9 cellular contexts compared by ENCODE assay signal in the genomic region with DNA sequence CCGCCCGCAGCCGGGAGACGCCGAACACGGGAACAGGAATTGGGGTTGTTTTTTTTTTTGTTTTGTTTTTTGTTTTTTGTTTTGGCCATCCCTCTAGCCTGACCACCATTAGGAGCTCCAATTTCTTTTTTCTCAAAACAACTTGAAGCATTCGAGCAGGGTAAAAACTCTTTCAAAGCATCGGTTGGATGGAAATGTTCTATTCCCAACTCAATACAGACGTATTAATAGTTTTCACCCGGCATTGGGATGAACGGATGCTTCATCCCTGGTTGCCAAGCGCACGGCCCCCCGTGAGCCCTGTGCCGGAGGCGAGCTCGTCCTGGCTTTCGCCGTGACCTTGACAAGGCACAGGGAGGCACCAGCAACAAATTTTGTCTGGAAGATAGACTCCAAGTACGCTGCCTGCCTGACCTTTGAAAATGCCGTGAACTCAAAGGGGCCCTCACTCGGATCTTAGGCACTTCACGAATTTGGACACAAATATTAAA. TPM values are rescaled to one million over a fixed set of nuclear protein-coding genes. Genes with fewer than 3 reads are reported as not detected.
DNase-seq lines count a peak whose midpoint lies in the region; ATAC-seq and TF ChIP-seq lines count a peak whose summit lies in the region.
"Had no signal": no experiment of that assay in that cellular context is flagged by ENCODE, and none has a peak within 500 bp of the region (broad histone marks: within the 10 kb centered on the region; RNA-seq: fewer than 3 reads in every experiment).

No MANE protein-coding gene starts in this region.

- WGBS in mesenchymal stem cell: 6% methylated on average over 11 of the region's 23 CpGs

- peak overlapping the region; percentile 64 to 79 (median 67) for H3K4me2 ChIP-seq in BLaER1 treated with 17β-estradiol and CSF1 and Interleukin-3, amounts not matched to agents 10 nM and 100 nM
- H3K4me2 ChIP-seq in mesenchymal stem cell (ENCODE audit: low read length, poor library complexity, severe bottlenecking): no peak overlapping the region

- H4K20me1 ChIP-seq in BLaER1 treated with 17β-estradiol and CSF1 and Interleukin-3, amounts not matched to agents 10 nM and 100 nM: no peaks in the 10 kb centered on the region

- TF ChIP-seq CTCF in GM10266 (IDR thresholded peaks at IDR 0.05; ENCODE audit: control insufficient read depth, insufficient read depth, low read depth, missing control alignments): peak; percentile 33
- peak; percentile 4 for TF ChIP-seq CTCF in astrocyte of the spinal cord (IDR thresholded peaks at IDR 0.05; ENCODE audit: low read depth, low read length)
- no peak for TF ChIP-seq CTCF in nephron progenitor cell (IDR thresholded peaks at IDR 0.05)

- peaks cover 0 to 11% (median 6%) of the 10 kb centered on the region in 11 experiments; a peak in 10 of 22 replicates for H3K9me3 ChIP-seq in BLaER1 treated with 17β-estradiol and CSF1 and Interleukin-3, amounts not matched to agents 10 nM and 100 nM (replicated peaks in 1 of 11)
- peaks cover 9% of the 10 kb centered on the region for H3K9me3 ChIP-seq in mesenchymal stem cell (ENCODE audit: control insufficient read depth, low read length)

- H3K18ac ChIP-seq in mesenchymal stem cell (ENCODE audit: low read depth in 1 of 2, low read length in 2 of 2): no peak overlapping the region

- no peak overlapping the region for H2BK5ac ChIP-seq in mesenchymal stem cell (ENCODE audit: low read depth, low read length, poor library complexity, severe bottlenecking)

- H3K27me3 ChIP-seq in BLaER1 treated with 17β-estradiol and CSF1 and Interleukin-3, amounts not matched to agents 10 nM and 100 nM: peaks cover 0 to 11% (median 0%) of the 10 kb centered on the region in 11 experiments; a peak in 2 of 22 replicates
- peaks cover 10 to 35% of the 10 kb centered on the region in 2 experiments for H3K27me3 ChIP-seq in mesenchymal stem cell (ENCODE audit: control insufficient read depth in 1 of 2, insufficient read depth in 1 of 2, low read length in 2 of 2)

- no peaks in the 10 kb centered on the region for H3K79me1 ChIP-seq in mesenchymal stem cell (replicated peaks; ENCODE audit: low read length, poor library complexity, severe bottlenecking)

- H3K9me3 Mint-ChIP-seq in nephron progenitor cell: peaks cover 62% of the 10 kb centered on the region

- peak overlapping the region; percentile 26 to 69 (median 57); a peak in 15 of 20 replicates for H3K4me3 ChIP-seq in BLaER1 treated with 17β-estradiol and CSF1 and Interleukin-3, amounts not matched to agents 10 nM and 100 nM
- H3K4me3 ChIP-seq in astrocyte of the spinal cord (ENCODE audit: low read depth, low read length) (no peak overlapping the region), mesenchymal stem cell (ENCODE audit: insufficient read depth in 1 of 2, low read depth in 1 of 2, low read length in 2 of 2) (peak overlapping the region in 1 of 2 experiments; percentile 44)

- H3K27ac Mint-ChIP-seq in nephron progenitor cell: no peak overlapping the region

- no peak overlapping the region for H3K4ac ChIP-seq in mesenchymal stem cell (ENCODE audit: low read depth in 1 of 2, low read length in 2 of 2)

- DNase-seq in GM10266 (ENCODE audit: extremely low spot score): peak; percentile 7
- DNase-seq in astrocyte of the spinal cord (ENCODE audit: low read depth, low spot score): no peak
- no peak for DNase-seq in nephron progenitor cell
- DNase-seq in substantia nigra (lab: John Stamatoyannopoulos, UW): no peak
- no peak for DNase-seq in mesenchymal stem cell
- no peak for DNase-seq in NK-92 (lab: John Stamatoyannopoulos, UW; ENCODE audit: unreplicated experiment)
- DNase-seq: NCI-H2029 treated with DMSO at 0.1 percent for 48 hours had no signal

- H3K4me1 Mint-ChIP-seq in nephron progenitor cell: no peaks in the 10 kb centered on the region

- H4K91ac ChIP-seq in mesenchymal stem cell (ENCODE audit: low read length): no peak overlapping the region

- H3K36me3 ChIP-seq in BLaER1 treated with 17β-estradiol and CSF1 and Interleukin-3, amounts not matched to agents 10 nM and 100 nM: no peaks in the 10 kb centered on the region
- no peaks in the 10 kb centered on the region for H3K36me3 ChIP-seq in mesenchymal stem cell (ENCODE audit: control insufficient read depth in 1 of 2, insufficient read depth in 2 of 2, low read depth in 1 of 2, low read length in 2 of 2)

- H3K23ac ChIP-seq in mesenchymal stem cell (ENCODE audit: low read length in 2 of 2): no peak overlapping the region

- in situ Hi-C loops in astrocyte of the spinal cord (cut with HindIII; ENCODE audit: low sequenced_read_pairs): no loop called here

- H2BK15ac ChIP-seq in mesenchymal stem cell (ENCODE audit: low read depth, poor library complexity, severe bottlenecking): no peak overlapping the region

- peaks cover 0 to 3% (median 0%) of the 10 kb centered on the region in 10 experiments; a peak in 1 of 20 replicates for H3K4me1 ChIP-seq in BLaER1 treated with 17β-estradiol and CSF1 and Interleukin-3, amounts not matched to agents 10 nM and 100 nM
- peaks cover 4% of the 10 kb centered on the region for H3K4me1 ChIP-seq in mesenchymal stem cell (ENCODE audit: control insufficient read depth, insufficient read depth, low read depth, low read length)

- no peak overlapping the region for H2AK5ac ChIP-seq in mesenchymal stem cell (ENCODE audit: low read length, severe bottlenecking)

- H2BK12ac ChIP-seq in mesenchymal stem cell (ENCODE audit: low read length in 2 of 2): no peak overlapping the region

- no peaks in the 10 kb centered on the region for H3K36me3 Mint-ChIP-seq in nephron progenitor cell (ENCODE audit: low read depth)

- no peak overlapping the region for H4K8ac ChIP-seq in mesenchymal stem cell (ENCODE audit: low read length)

- H2AFZ ChIP-seq in mesenchymal stem cell (ENCODE audit: low read depth, low read length): no peak overlapping the region

- ATAC-seq in GM19452 (IDR thresholded peaks at IDR 0.05; ENCODE audit: unreplicated experiment): no peak

- peak overlapping the region in 6 of 11 experiments; percentile 8 to 62 (median 47); a peak in 9 of 22 replicates for H3K9ac ChIP-seq in BLaER1 treated with 17β-estradiol and CSF1 and Interleukin-3, amounts not matched to agents 10 nM and 100 nM
- H3K9ac ChIP-seq in mesenchymal stem cell (ENCODE audit: low read length): no peak overlapping the region

- H2BK120ac ChIP-seq in mesenchymal stem cell (ENCODE audit: low read depth, low read length): no peak overlapping the region

- peak overlapping the region; percentile 47 for H3K4me3 Mint-ChIP-seq in nephron progenitor cell

- H3K14ac ChIP-seq in mesenchymal stem cell (ENCODE audit: low read length in 2 of 2): no peak overlapping the region

- peaks cover 54% of the 10 kb centered on the region for H3K27me3 Mint-ChIP-seq in nephron progenitor cell (ENCODE audit: low read depth, poor library complexity)

- H3K27ac ChIP-seq in BLaER1 treated with 17β-estradiol and CSF1 and Interleukin-3, amounts not matched to agents 10 nM and 100 nM: no peak overlapping the region
- H3K27ac ChIP-seq in substantia nigra (ENCODE audit: low read depth, low read length, poor library complexity, severe bottlenecking) (no peak overlapping the region), mesenchymal stem cell (ENCODE audit: low read length, poor library complexity, severe bottlenecking) (no peak overlapping the region)

RNA-seq across cellular contexts. Expression of a gene that starts 0.4 kb away (rescaled TPM):
- polyA plus RNA-seq in mesenchymal stem cell (2013, experiment 1 of 2): 0.26 TPM
- 0.21 TPM for polyA plus RNA-seq in mesenchymal stem cell (2013, experiment 2 of 2)
